ENCODE assay signal across 14 cellular contexts in the genomic region with DNA sequence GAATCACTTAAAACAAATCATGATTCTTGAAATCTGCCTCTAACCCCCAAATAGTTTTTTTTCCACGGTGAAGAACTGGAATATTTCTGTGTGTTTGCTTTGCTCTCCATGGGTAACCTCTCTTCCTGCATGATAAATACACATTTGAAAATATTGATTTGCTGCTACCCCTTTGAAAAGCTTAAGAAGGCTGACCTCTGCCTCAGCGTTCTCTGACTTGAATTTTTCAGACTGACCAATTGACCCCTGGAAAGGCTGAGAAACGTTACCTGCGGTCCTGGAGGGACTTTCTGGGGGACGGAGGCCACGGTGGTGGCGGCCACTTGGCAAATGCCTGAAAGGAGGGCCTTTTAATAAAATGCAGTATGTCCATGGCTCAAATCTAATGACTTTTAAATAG.
DNase-seq lines count a peak whose midpoint lies in the region.
"Had no signal": no experiment of that assay in that cellular context is flagged by ENCODE, and none has a peak within 500 bp of the region (broad histone marks: within the 10 kb centered on the region; RNA-seq: fewer than 3 reads in every experiment).

No MANE protein-coding gene starts in this region.

- DNase-seq in NCI-H2227 (lab: John Stamatoyannopoulos, UW; ENCODE audit: unreplicated experiment) (peak; percentile 23), NCI-H2227 treated with DMSO at 0.1 percent for 48 hours (lab: John Stamatoyannopoulos, UW) (no peak), NCI-H146 (lab: John Stamatoyannopoulos, UW) (peak; percentile 39), retina (peak; percentile 24), DMS53 (lab: John Stamatoyannopoulos, UW) (no peak)
- DNase-seq: AML-193; Caco-2; Calu3; CD4-positive, alpha-beta T cell; CD8-positive, alpha-beta T cell; DMS79; DND-41; EL; GDM1 had no signal

Comparison
In these comparisons a context has a peak if more than half of its experiments do, and no peak if none do; other contexts are left out.
1. DNase-seq: peak in NCI-H2227 (single experiment), NCI-H146 (single experiment) and retina (single experiment); none in NCI-H2227 treated with DMSO at 0.1 percent for 48 hours (single experiment) and DMS53 (single experiment).